ENCODE assay signal across 9 cellular contexts in the genomic region with DNA sequence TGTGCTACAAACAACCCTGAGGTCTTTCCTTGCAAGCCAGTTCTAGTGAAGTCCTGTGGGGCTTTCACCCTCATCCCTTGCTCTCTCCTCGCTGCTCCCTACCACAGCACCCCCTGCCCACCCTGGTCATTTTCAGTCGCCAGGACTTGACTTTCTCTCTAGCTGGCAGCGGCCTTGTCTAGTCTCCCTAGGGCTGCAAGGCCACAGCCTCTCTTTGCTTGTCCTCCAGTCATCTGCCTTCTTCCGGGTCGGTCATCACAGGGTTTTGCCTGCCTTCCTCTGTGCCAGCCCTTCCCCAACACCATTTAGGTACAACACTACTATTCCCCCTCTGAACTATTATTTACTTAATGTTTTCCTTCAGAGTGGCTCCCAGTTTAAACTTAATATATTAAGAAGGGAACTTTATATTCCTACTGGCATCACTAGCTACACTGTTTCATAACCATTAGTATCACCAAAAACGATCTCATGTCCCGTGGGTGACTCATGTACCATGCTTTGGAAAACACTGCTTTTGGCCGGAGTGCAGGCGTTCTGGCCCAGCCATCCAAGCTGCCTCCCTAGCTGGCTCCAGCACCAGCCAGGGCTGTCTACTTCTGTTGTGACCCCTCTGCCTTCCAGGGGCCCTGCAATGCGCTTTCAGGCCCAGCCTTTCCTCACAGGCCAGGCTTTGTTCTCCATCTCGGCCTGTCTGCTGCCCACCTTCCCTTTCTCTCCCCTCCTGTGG. TPM values are rescaled to one million over a fixed set of nuclear protein-coding genes. Genes with fewer than 3 reads are reported as not detected.
DNase-seq lines count a peak whose midpoint lies in the region; ATAC-seq and FAIRE-seq lines count a peak whose summit lies in the region.
"Had no signal": no experiment of that assay in that cellular context is flagged by ENCODE, and none has a peak within 500 bp of the region (broad histone marks: within the 10 kb centered on the region; RNA-seq: fewer than 3 reads in every experiment).

No MANE protein-coding gene starts in this region.

- H3K9me3 ChIP-seq in stomach smooth muscle (ENCODE audit: control insufficient read depth in 2 of 2, low read length in 2 of 2): no peaks in the 10 kb centered on the region

- no peaks in the 10 kb centered on the region for H3K27me3 ChIP-seq in stomach smooth muscle (ENCODE audit: control insufficient read depth in 1 of 2, insufficient read depth in 2 of 2, low read length in 2 of 2)

- H3K4me3 ChIP-seq in stomach smooth muscle (ENCODE audit: low read length in 2 of 2): no peak overlapping the region

- peak overlapping the region; percentile 67 for H3K27ac ChIP-seq in stomach smooth muscle (ENCODE audit: low read length)

- peaks cover 0 to 4% of the 10 kb centered on the region in 2 donors for H3K36me3 ChIP-seq in stomach smooth muscle (ENCODE audit: control insufficient read depth in 2 of 2, insufficient read depth in 2 of 2, low read length in 2 of 2)

- intact Hi-C loops in left cardiac atrium (cut with DNase I): no loop called here

- H3K9ac ChIP-seq in stomach smooth muscle (ENCODE audit: low read length in 2 of 2): no peak overlapping the region

- ATAC-seq in left cardiac atrium: peak; percentile 66 to 72
- no peak for ATAC-seq in HG02588 (IDR thresholded peaks at IDR 0.05; ENCODE audit: unreplicated experiment)
- no peak for ATAC-seq in GM19023 (IDR thresholded peaks at IDR 0.05; ENCODE audit: unreplicated experiment)

- H3K4me1 ChIP-seq in stomach smooth muscle (ENCODE audit: control insufficient read depth, insufficient read depth, low read length): peaks cover 8% of the 10 kb centered on the region

- no peak for FAIRE-seq in frontal cortex (lab: Jason Lieb, UNC)
- FAIRE-seq: D721Med had no signal

- DNase-seq in ELR (ENCODE audit: low read depth) (peak; percentile 71), amniotic stem cell (lab: John Stamatoyannopoulos, UW) (peak; percentile 83), left cardiac atrium (no peak), frontal cortex (ENCODE audit: low spot score in 2 of 2) (no peak)
- no peak for DNase-seq in activated T-cell treated with anti-CD3 and anti-CD28 coated beads, Interleukin-2, amount 50 U/mL, for 1 hour

RNA-seq across cellular contexts. Expression of gene FAH, which starts 21.4 kb away (rescaled TPM):
- total RNA-seq in left cardiac atrium (10 to 100 TPM; 41.0 to 46.7 TPM), frontal cortex (2.9 TPM)

Comparison
In these comparisons a context has a peak if more than half of its experiments do, and no peak if none do; other contexts are left out.
1. DNase-seq: peak in ELR (single experiment) and amniotic stem cell (single experiment); none in left cardiac atrium (single experiment), activated T-cell treated with anti-CD3 and anti-CD28 coated beads, Interleukin-2, amount 50 U/mL, for 1 hour (single experiment) and frontal cortex (0 of 2).
2. ATAC-seq: peak in left cardiac atrium (2 of 2); none in HG02588 (single experiment) and GM19023 (single experiment).
3. RNA of gene FAH, which starts 21.4 kb away (total RNA-seq): 41.0 to 46.7 TPM in left cardiac atrium; 2.9 TPM in frontal cortex (single experiment); every median in the first group is over 10 times any median in the second.